In the genomic region with DNA sequence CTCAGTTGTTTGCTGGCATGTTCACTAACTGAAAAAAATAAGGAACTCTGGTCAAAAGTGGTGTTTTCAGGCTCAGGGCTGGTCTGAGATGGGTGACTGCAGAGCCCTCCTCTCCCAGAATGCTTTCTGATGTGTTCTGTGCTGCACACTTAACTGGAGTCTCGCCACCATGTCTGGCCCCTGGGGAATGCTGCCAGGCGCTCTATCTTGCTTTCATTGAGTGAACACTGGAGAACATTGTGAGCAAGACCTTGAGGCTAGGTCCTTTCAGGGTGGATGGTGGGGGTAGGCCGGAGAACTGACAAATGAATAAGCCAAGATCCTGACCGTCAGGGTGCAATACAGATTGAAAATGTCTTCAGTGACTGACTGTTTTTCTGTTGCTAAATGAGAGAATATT, we compare ENCODE assay signal across 16 cellular contexts. TPM values are rescaled to one million over a fixed set of nuclear protein-coding genes. Genes with fewer than 3 reads are reported as not detected.
DNase-seq lines count a peak whose midpoint lies in the region; ATAC-seq and TF ChIP-seq lines count a peak whose summit lies in the region.
"Had no signal": no experiment of that assay in that cellular context is flagged by ENCODE, and none has a peak within 500 bp of the region (broad histone marks: within the 10 kb centered on the region; RNA-seq: fewer than 3 reads in every experiment).

No MANE protein-coding gene starts in this region.

- no peak overlapping the region for H3K14ac ChIP-seq in trophoblast cell (ENCODE audit: low read length)

- no peak overlapping the region for H3K4me3 Mint-ChIP-seq in activated CD4-positive, alpha-beta T cell treated with anti-CD3 and anti-CD28 coated beads for 36 hours
- H3K4me3 Mint-ChIP-seq in dendritic cell treated with granulocyte-macrophage colony-stimulating factor and Interleukin-4, amounts not matched to agents 40 ng/mL and 50 ng/mL, for 4 days = no peak overlapping the region
- H3K4me3 Mint-ChIP-seq: natural killer cell treated with Interleukin-12 subunit alpha and Interleukin-12 subunit beta and Interleukin-15 and Interleukin-18, amount 100 ng/mL, for 72 hours had no signal

- H3K9ac ChIP-seq in trophoblast cell (ENCODE audit: low read length) = no peak overlapping the region

- CTCF ChIA-PET in activated CD4-positive, alpha-beta T cell treated with anti-CD3 and anti-CD28 coated beads for 36 hours (lab: Charles Lee) = interaction anchor here (1.1 to 1.3 kb wide), 2 partner anchors 8 to 15 kb away, joined by 3 to 5 read pairs; no protein-coding TSS in a partner anchor
- CTCF ChIA-PET in Panc1 (lab: Charles Lee) = no interaction called here

- in situ Hi-C loops in Panc1 (cut with HindIII; ENCODE audit: low pct_unique_long_range_greater_than_20kb, low sequenced_read_pairs) = no loop called here

- no peaks in the 10 kb centered on the region for H3K27me3 Mint-ChIP-seq in activated CD4-positive, alpha-beta T cell treated with anti-CD3 and anti-CD28 coated beads for 36 hours
- no peaks in the 10 kb centered on the region for H3K27me3 Mint-ChIP-seq in dendritic cell treated with granulocyte-macrophage colony-stimulating factor and Interleukin-4, amounts not matched to agents 40 ng/mL and 50 ng/mL, for 4 days
- H3K27me3 Mint-ChIP-seq: natural killer cell treated with Interleukin-12 subunit alpha and Interleukin-12 subunit beta and Interleukin-15 and Interleukin-18, amount 100 ng/mL, for 72 hours had no signal

- H3K9me3 Mint-ChIP-seq in activated CD4-positive, alpha-beta T cell treated with anti-CD3 and anti-CD28 coated beads for 36 hours (ENCODE audit: low read depth) = no peaks in the 10 kb centered on the region
- H3K9me3 Mint-ChIP-seq in dendritic cell treated with granulocyte-macrophage colony-stimulating factor and Interleukin-4, amounts not matched to agents 40 ng/mL and 50 ng/mL, for 4 days = no peaks in the 10 kb centered on the region
- H3K9me3 Mint-ChIP-seq: natural killer cell treated with Interleukin-12 subunit alpha and Interleukin-12 subunit beta and Interleukin-15 and Interleukin-18, amount 100 ng/mL, for 72 hours had no signal

- no peaks in the 10 kb centered on the region for H3K79me1 ChIP-seq in trophoblast cell (ENCODE audit: low read length)

- no peak overlapping the region for H2BK5ac ChIP-seq in trophoblast cell (ENCODE audit: low read depth, low read length, poor library complexity)

- DNase-seq in activated CD4-positive, alpha-beta T cell treated with anti-CD3 and anti-CD28 coated beads for 36 hours = no peak
- DNase-seq in activated CD4-positive, alpha-beta T cell treated with anti-CD3 and anti-CD28 coated beads for 1 hour = no peak
- no peak for DNase-seq in Panc1 (ENCODE audit: low read depth, low spot score)
- DNase-seq in trophoblast cell = no peak
- no peak for DNase-seq in SKM-1 (lab: John Stamatoyannopoulos, UW; ENCODE audit: unreplicated experiment)
- DNase-seq: activated CD4-positive, alpha-beta T cell treated with anti-CD3 and anti-CD28 coated beads for 48 hours; left lung; NCI-H1092 treated with DMSO at 0.1 percent for 48 hours; NCI-H226; SW 1271 had no signal

- POLR2A ChIA-PET in activated CD4-positive, alpha-beta T cell treated with anti-CD3 and anti-CD28 coated beads for 36 hours (lab: Charles Lee) = no interaction called here
- POLR2A ChIA-PET in Panc1 (lab: Charles Lee) = no interaction called here

- H3K4ac ChIP-seq in trophoblast cell (ENCODE audit: low read depth, low read length) = peak overlapping the region; percentile 1

- intact Hi-C loops in activated CD4-positive, alpha-beta T cell treated with anti-CD3 and anti-CD28 coated beads for 36 hours (cut with DNase I, micrococcal nuclease) = loop anchor here (5.0 kb wide), 3 partner anchors 74 to 174 kb away; no protein-coding TSS in a partner anchor
- intact Hi-C loops in Panc1 (cut with micrococcal nuclease; ENCODE audit: unreplicated experiment) = no loop called here
- intact Hi-C loops in dendritic cell treated with granulocyte-macrophage colony-stimulating factor and Interleukin-4, amounts not matched to agents 40 ng/mL and 50 ng/mL, for 4 days (cut with micrococcal nuclease) = loop anchor here (2.0 kb wide), 1 partner anchor 16 kb away; no protein-coding TSS in a partner anchor

- no peak overlapping the region for H3K4me2 ChIP-seq in trophoblast cell (ENCODE audit: low read length)

- no peak overlapping the region for H4K12ac ChIP-seq in trophoblast cell (ENCODE audit: low read depth, low read length)

- TF ChIP-seq CTCF in Panc1 (IDR thresholded peaks at IDR 0.05) = no peak

- no peak overlapping the region for H3K23ac ChIP-seq in trophoblast cell (ENCODE audit: low read length)

- peaks cover 12% of the 10 kb centered on the region for H3K79me2 ChIP-seq in trophoblast cell (ENCODE audit: control insufficient read depth, insufficient read depth, low read length, poor library complexity)

- BruUV-seq in Panc1 (replicated peaks; lab: Mats Ljungman, UMichigan) = TSS peak; percentile 25

- H4K91ac ChIP-seq in trophoblast cell (ENCODE audit: low read depth, low read length) = no peak overlapping the region

- no peak overlapping the region for H2BK120ac ChIP-seq in trophoblast cell (ENCODE audit: insufficient read depth, low read length, poor library complexity)

- H3K4me1 ChIP-seq in Panc1 (ENCODE audit: control insufficient read depth, insufficient read depth, low read length) = peaks cover 9% of the 10 kb centered on the region
- H3K4me1 ChIP-seq in trophoblast cell (ENCODE audit: control insufficient read depth in 1 of 2, insufficient read depth in 2 of 2, low read length in 2 of 2) = peaks cover 0 to 2% of the 10 kb centered on the region in 2 experiments

- H3K4me1 Mint-ChIP-seq in activated CD4-positive, alpha-beta T cell treated with anti-CD3 and anti-CD28 coated beads for 36 hours = peaks cover 52% of the 10 kb centered on the region
- H3K4me1 Mint-ChIP-seq in dendritic cell treated with granulocyte-macrophage colony-stimulating factor and Interleukin-4, amounts not matched to agents 40 ng/mL and 50 ng/mL, for 4 days (ENCODE audit: low read depth) = peaks cover 53% of the 10 kb centered on the region

- no peak overlapping the region for H4K8ac ChIP-seq in trophoblast cell (ENCODE audit: low read depth, low read length)

- no peak overlapping the region for H2AK5ac ChIP-seq in trophoblast cell (ENCODE audit: low read length)

- H3K4me3 ChIP-seq in Panc1 (ENCODE audit: low read depth in 2 of 2, low read length in 2 of 2) (no peak overlapping the region), trophoblast cell (ENCODE audit: low read depth, low read length) (no peak overlapping the region)
- H3K4me3 ChIP-seq: K562, left lung had no signal

- peak overlapping the region; percentile 44 for H3K27ac Mint-ChIP-seq in activated CD4-positive, alpha-beta T cell treated with anti-CD3 and anti-CD28 coated beads for 36 hours
- peak overlapping the region; percentile 10 for H3K27ac Mint-ChIP-seq in dendritic cell treated with granulocyte-macrophage colony-stimulating factor and Interleukin-4, amounts not matched to agents 40 ng/mL and 50 ng/mL, for 4 days

- H3K36me3 Mint-ChIP-seq in activated CD4-positive, alpha-beta T cell treated with anti-CD3 and anti-CD28 coated beads for 36 hours (ENCODE audit: low read depth) = peaks cover 54% of the 10 kb centered on the region
- H3K36me3 Mint-ChIP-seq in dendritic cell treated with granulocyte-macrophage colony-stimulating factor and Interleukin-4, amounts not matched to agents 40 ng/mL and 50 ng/mL, for 4 days (ENCODE audit: low read depth) = peaks cover 72% of the 10 kb centered on the region

- no peak overlapping the region for H2AFZ ChIP-seq in trophoblast cell (ENCODE audit: insufficient read depth, low read length, poor library complexity)

- no peak overlapping the region for H3K27ac ChIP-seq in Panc1 (ENCODE audit: low read length)
- H3K27ac ChIP-seq in trophoblast cell (ENCODE audit: low read depth, low read length) = no peak overlapping the region
- H3K27ac ChIP-seq: left lung had no signal

- no CpG with 5 or more reads among the region's 4 CpGs for WGBS in trophoblast cell (ENCODE audit: extremely low coverage, insufficient coverage, insufficient read length)

- H3K27me3 ChIP-seq in Panc1 (ENCODE audit: control insufficient read depth, insufficient read depth, low read length) = no peaks in the 10 kb centered on the region
- no peaks in the 10 kb centered on the region for H3K27me3 ChIP-seq in trophoblast cell (ENCODE audit: insufficient read depth, low read length)
- H3K27me3 ChIP-seq: left lung had no signal

- H3K9me3 ChIP-seq in Panc1 (ENCODE audit: control insufficient read depth, insufficient read depth, low read depth, low read length) (no peaks in the 10 kb centered on the region), trophoblast cell (ENCODE audit: insufficient read depth, low read depth, low read length) (no peaks in the 10 kb centered on the region)
- H3K9me3 ChIP-seq: left lung had no signal

- no peak overlapping the region for H2BK12ac ChIP-seq in trophoblast cell (ENCODE audit: low read length)

- H3K18ac ChIP-seq in trophoblast cell (ENCODE audit: low read length) = no peak overlapping the region

- H3K36me3 ChIP-seq in Panc1 (ENCODE audit: control insufficient read depth, insufficient read depth, low read length) (peaks cover 26% of the 10 kb centered on the region), trophoblast cell (ENCODE audit: control insufficient read depth in 1 of 2, insufficient read depth in 2 of 2, low read length in 2 of 2) (peaks cover 32 to 39% of the 10 kb centered on the region in 2 experiments)

- no peak for ATAC-seq in activated CD4-positive, alpha-beta T cell treated with anti-CD3 and anti-CD28 coated beads for 36 hours
- no peak for ATAC-seq in Panc1
- ATAC-seq in HG03521 (IDR thresholded peaks at IDR 0.05; ENCODE audit: unreplicated experiment) = no peak
- ATAC-seq in GM19351 (IDR thresholded peaks at IDR 0.05; ENCODE audit: unreplicated experiment) = no peak
- ATAC-seq: esophagus mucosa; K562; left lung; natural killer cell treated with Interleukin-12 subunit alpha and Interleukin-12 subunit beta and Interleukin-15 and Interleukin-18, amount 100 ng/mL, for 72 hours had no signal

RNA-seq across cellular contexts. Expression of a gene that starts 19.5 kb away (rescaled TPM):
- 10 to 100 TPM; 37.2 to 50.2 TPM for total RNA-seq in activated CD4-positive, alpha-beta T cell treated with anti-CD3 and anti-CD28 coated beads for 36 hours
- 40.9 TPM for total RNA-seq in Panc1 (2021; ENCODE audit: unreplicated experiment)
- polyA plus RNA-seq in Panc1 (2012; ENCODE audit: insufficient read length) = 25.0 TPM
- polyA plus RNA-seq in trophoblast cell (2013) = 18.9 and 19.4 TPM in 2 replicates
